Comparison of ENCODE assay signal across 21 cellular contexts in the genomic region with DNA sequence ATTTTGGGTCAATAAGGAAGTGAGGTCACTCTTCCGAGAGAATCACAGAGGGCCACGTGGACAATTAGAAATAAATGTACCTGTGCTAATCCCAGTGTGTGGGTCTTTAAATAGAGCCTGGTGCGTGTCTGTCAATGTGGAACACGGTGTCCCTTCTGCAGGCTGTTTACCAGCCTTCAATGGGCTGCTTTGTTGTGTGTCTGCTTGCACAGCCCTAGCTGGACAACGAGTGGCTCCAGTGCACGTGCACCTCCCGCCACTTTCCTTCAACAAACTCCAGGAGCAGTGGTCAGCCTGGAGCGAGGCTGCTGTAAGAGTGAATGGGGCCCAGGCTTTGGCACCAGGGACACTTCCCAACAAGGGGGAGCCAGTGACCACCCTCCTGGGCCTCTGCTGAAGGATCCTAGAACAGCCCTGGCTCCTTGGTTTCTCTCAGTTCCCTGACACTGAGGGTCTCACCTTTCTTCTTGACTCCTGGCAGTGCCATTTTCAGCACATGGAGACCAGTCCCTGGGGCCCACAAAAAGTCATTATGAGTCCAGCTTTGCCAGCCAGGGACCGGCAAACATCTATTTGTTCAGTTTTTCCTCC.
"Had no signal": no experiment of that assay in that cellular context is flagged by ENCODE, and none has a peak within 500 bp of the region (broad histone marks: within the 10 kb centered on the region; RNA-seq: fewer than 3 reads in every experiment).

No MANE protein-coding gene starts in this region.

- H3K36me3 Mint-ChIP-seq: activated CD4-positive, alpha-beta memory T cell treated with anti-CD3 and anti-CD28 coated beads for 36 hours; activated naive CD8-positive, alpha-beta T cell treated with anti-CD3 and anti-CD28 coated beads for 36 hours; brain had no signal

- H3K9me3 Mint-ChIP-seq: activated B cell treated with CpG ODN at 0.5 μM for 24 hours; activated CD4-positive, alpha-beta memory T cell treated with anti-CD3 and anti-CD28 coated beads for 36 hours; activated naive CD8-positive, alpha-beta T cell treated with anti-CD3 and anti-CD28 coated beads for 36 hours; activated T-helper 1 cell treated with anti-CD3 and anti-CD28 coated beads, Interleukin-12 subunit alpha, Interleukin-12 subunit beta, Interleukin-2, Interleukin-4 antibody, amounts not matched to agents 30 ng/mL and 10 ng/mL and 1 ng/mL, durations not matched to agents 14 hours and 24 hours and 36 hours; nephron; stimulated activated naive CD8-positive, alpha-beta T cell treated with anti-CD3 and anti-CD28 coated beads, Interleukin-15, amount 100 ng/mL, for 72 hours had no signal

- H3K36me3 ChIP-seq: colonic mucosa, thoracic aorta, upper lobe of right lung had no signal

- H3K4me1 ChIP-seq: colonic mucosa, foreskin keratinocyte, upper lobe of right lung had no signal

- H3K4me1 Mint-ChIP-seq: activated naive CD8-positive, alpha-beta T cell treated with anti-CD3 and anti-CD28 coated beads for 36 hours; stimulated activated naive CD8-positive, alpha-beta T cell treated with anti-CD3 and anti-CD28 coated beads, Interleukin-15, amount 100 ng/mL, for 72 hours had no signal

- H3K4me3 ChIP-seq: colonic mucosa, thoracic aorta, upper lobe of right lung had no signal

- ATAC-seq: foreskin keratinocyte; stimulated activated naive CD8-positive, alpha-beta T cell treated with anti-CD3 and anti-CD28 coated beads, Interleukin-15, amount 100 ng/mL, for 72 hours; upper lobe of right lung had no signal

- H3K27ac ChIP-seq: colonic mucosa, foreskin keratinocyte, thoracic aorta, upper lobe of right lung had no signal

- H3K9me3 ChIP-seq: colonic mucosa, thoracic aorta, upper lobe of right lung had no signal

- H3K27ac Mint-ChIP-seq: activated B cell treated with CpG ODN at 0.5 μM for 24 hours; activated CD4-positive, alpha-beta memory T cell treated with anti-CD3 and anti-CD28 coated beads for 36 hours; activated naive CD8-positive, alpha-beta T cell treated with anti-CD3 and anti-CD28 coated beads for 36 hours; activated T-helper 1 cell treated with anti-CD3 and anti-CD28 coated beads, Interleukin-12 subunit alpha, Interleukin-12 subunit beta, Interleukin-2, Interleukin-4 antibody, amounts not matched to agents 30 ng/mL and 10 ng/mL and 1 ng/mL, durations not matched to agents 14 hours and 24 hours and 36 hours; brain; nephron; stimulated activated naive CD8-positive, alpha-beta T cell treated with anti-CD3 and anti-CD28 coated beads, Interleukin-15, amount 100 ng/mL, for 72 hours had no signal

- H3K27me3 ChIP-seq: colonic mucosa had no signal

- DNase-seq: activated B cell treated with CpG ODN at 0.5 μM for 24 hours; activated CD4-positive, alpha-beta memory T cell treated with anti-CD3 and anti-CD28 coated beads for 36 hours; activated CD4-positive, alpha-beta T cell treated with anti-CD3 and anti-CD28 coated beads for 4 hours; activated gamma-delta T cell treated with Interleukin-2 at 50 U/mL for 16 hours; activated naive CD8-positive, alpha-beta T cell treated with anti-CD3 and anti-CD28 coated beads for 36 hours; activated T-cell treated with anti-CD3 and anti-CD28 coated beads for 4 hours; central memory CD4-positive, alpha-beta T cell; colonic mucosa; foreskin keratinocyte; glutamatergic neuron; kidney glomerular epithelial cell; small intestine; stimulated activated CD4-positive, alpha-beta T cell treated with anti-CD3 and anti-CD28 coated beads, Interleukin-4, amount 100 ng/mL, for 1 hour; stimulated activated naive CD8-positive, alpha-beta T cell treated with anti-CD3 and anti-CD28 coated beads, Interleukin-15, amount 100 ng/mL, for 72 hours; T-helper 1 cell; T-helper 9 cell; upper lobe of right lung had no signal

- H3K4me3 Mint-ChIP-seq: activated B cell treated with CpG ODN at 0.5 μM for 24 hours; activated CD4-positive, alpha-beta memory T cell treated with anti-CD3 and anti-CD28 coated beads for 36 hours; activated naive CD8-positive, alpha-beta T cell treated with anti-CD3 and anti-CD28 coated beads for 36 hours; activated T-helper 1 cell treated with anti-CD3 and anti-CD28 coated beads, Interleukin-12 subunit alpha, Interleukin-12 subunit beta, Interleukin-2, Interleukin-4 antibody, amounts not matched to agents 30 ng/mL and 10 ng/mL and 1 ng/mL, durations not matched to agents 14 hours and 24 hours and 36 hours; brain; nephron; stimulated activated naive CD8-positive, alpha-beta T cell treated with anti-CD3 and anti-CD28 coated beads, Interleukin-15, amount 100 ng/mL, for 72 hours had no signal
